8 cellular contexts compared by ENCODE assay signal in genomic region chr17:49696233-49696761, GRCh38. TPM values are rescaled to one million over a fixed set of nuclear protein-coding genes. Genes with fewer than 3 reads are reported as not detected.
DNase-seq lines count a peak whose midpoint lies in the region; ATAC-seq and TF ChIP-seq lines count a peak whose summit lies in the region.

No MANE protein-coding gene starts in this region.

- ATAC-seq in central memory CD8-positive, alpha-beta T cell (replicated peaks; ENCODE audit: extremely low read depth, poor library complexity, severe bottlenecking), result peak; percentile 98
- no peak for ATAC-seq in GM18511 (IDR thresholded peaks at IDR 0.05; ENCODE audit: unreplicated experiment)

- CTCF ChIA-PET in HEK293 (lab: Yijun Ruan, JAX), result interaction anchor here (0.6 to 27.1 kb wide), 32 partner anchors 10 to 369 kb away, joined by 3 to 486 read pairs (median 5); partner anchors contain the start of genes FAM117A, NXPH3 and SLC35B1
- CTCF ChIA-PET in Caco-2 (lab: Charles Lee), result interaction anchor here (0.5 to 8.6 kb wide), 12 partner anchors 8 to 381 kb away, joined by 3 to 114 read pairs (median 5); partner anchors contain the start of genes FAM117A, NXPH3 and PHB1

- BruUV-seq in Caco-2 (replicated peaks; lab: Mats Ljungman, UMichigan), result no TSS peak

- H3K36me3 ChIP-seq in HEK293 (ENCODE audit: control insufficient read depth in 2 of 2, insufficient read depth in 1 of 2, low read length in 2 of 2), result peaks cover 8 to 23% of the 10 kb centered on the region in 2 experiments; a peak in 2 of 3 replicates
- H3K36me3 ChIP-seq in Caco-2 (ENCODE audit: control insufficient read depth, insufficient read depth, low read length), result peaks cover 2% of the 10 kb centered on the region; the same call in 1 of the 2 replicates

- intact Hi-C loops in Caco-2 (cut with micrococcal nuclease; ENCODE audit: unreplicated experiment), result no loop called here

- H3K27me3 ChIP-seq in Caco-2 (replicated peaks; ENCODE audit: control insufficient read depth, insufficient read depth, low read length), result no peaks in the 10 kb centered on the region

- H3K4me3 ChIP-seq in HEK293 (ENCODE audit: low read depth, low read length), result no peak overlapping the region
- H3K4me3 ChIP-seq in Caco-2 (ENCODE audit: low read depth, low read length), result no peak overlapping the region

- peak overlapping the region; percentile 64 for H3K27ac Mint-ChIP-seq in central memory CD8-positive, alpha-beta T cell (ENCODE audit: low read depth)
- H3K27ac Mint-ChIP-seq in Caco-2 (ENCODE audit: unreplicated experiment), result no peak overlapping the region

- DNase-seq in T-helper 9 cell (peak; percentile 24), NCI-H345 (lab: John Stamatoyannopoulos, UW) (no peak), cerebellar cortex (ENCODE audit: low spot score) (no peak), Caco-2 (no peak)
- peak; percentile 35 to 58 for DNase-seq in central memory CD8-positive, alpha-beta T cell (ENCODE audit: low spot score in 2 of 2)
- DNase-seq in stimulated activated CD8-positive, alpha-beta memory T cell treated with anti-CD3 and anti-CD28 coated beads, Interleukin-15, amount 100 ng/mL, for 48 hours (ENCODE audit: low read depth in 2 of 2), result peak; percentile 71 to 74

- H3K4me3 Mint-ChIP-seq in central memory CD8-positive, alpha-beta T cell, result peak overlapping the region; percentile 17
- H3K4me3 Mint-ChIP-seq in Caco-2 (ENCODE audit: unreplicated experiment), result no peak overlapping the region

- TF ChIP-seq CTCF in HEK293 (tag by site-specific recombination; IDR thresholded peaks at IDR 0.05) (no peak), Caco-2 (IDR thresholded peaks at IDR 0.05; ENCODE audit: insufficient read depth in 1 of 2, low read depth in 1 of 2, low read length in 1 of 2, severe bottlenecking in 1 of 2, unreplicated experiment in 1 of 2) (no peak)

- POLR2A ChIA-PET in HEK293 (lab: Yijun Ruan, JAX) (interaction anchor here (1.0 to 2.8 kb wide), 3 partner anchors 12 to 127 kb away, joined by 3 to 10 read pairs (median 7); partner anchors contain the start of genes FAM117A and SLC35B1), Caco-2 (lab: Charles Lee) (interaction anchor here (1.0 kb wide), 1 partner anchor 12 kb away, joined by 4 read pairs; the partner anchor contains the start of gene SLC35B1)

- H3K27me3 Mint-ChIP-seq in central memory CD8-positive, alpha-beta T cell, result no peaks in the 10 kb centered on the region
- H3K27me3 Mint-ChIP-seq in Caco-2 (ENCODE audit: insufficient read depth, unreplicated experiment), result peaks cover 5% of the 10 kb centered on the region

- no peak overlapping the region for H3K27ac ChIP-seq in HEK293 (ENCODE audit: extremely low read depth, low read depth, low read length)

- no peaks in the 10 kb centered on the region for H3K9me3 ChIP-seq in HEK293 (ENCODE audit: control insufficient read depth, insufficient read depth, low read depth, low read length)
- H3K9me3 ChIP-seq in Caco-2, result no peaks in the 10 kb centered on the region

- H3K9me3 Mint-ChIP-seq in central memory CD8-positive, alpha-beta T cell, result no peaks in the 10 kb centered on the region
- no peaks in the 10 kb centered on the region for H3K9me3 Mint-ChIP-seq in Caco-2 (ENCODE audit: unreplicated experiment)

- H3K36me3 Mint-ChIP-seq in central memory CD8-positive, alpha-beta T cell (ENCODE audit: insufficient read depth), result peaks cover 26% of the 10 kb centered on the region
- peaks cover 19% of the 10 kb centered on the region for H3K36me3 Mint-ChIP-seq in Caco-2 (ENCODE audit: insufficient read depth, unreplicated experiment)

- peaks cover 28% of the 10 kb centered on the region for H3K4me1 Mint-ChIP-seq in central memory CD8-positive, alpha-beta T cell
- H3K4me1 Mint-ChIP-seq in Caco-2 (ENCODE audit: low read depth, unreplicated experiment), result peaks cover 18% of the 10 kb centered on the region

- no peaks in the 10 kb centered on the region for H3K4me1 ChIP-seq in HEK293 (ENCODE audit: control insufficient read depth, insufficient read depth, low read length)
- no peaks in the 10 kb centered on the region; the same call in 1 of the 2 replicates for H3K4me1 ChIP-seq in Caco-2

TF ChIP-seq in HEK293, 187 proteins besides CTCF, POLR2A, EP300 and RAD21:
- TF ChIP-seq ZNF830 (tag by site-specific recombination; IDR thresholded peaks at IDR 0.05; ENCODE audit: low read depth) (no peak), ZNF704 (tag by site-specific recombination; IDR thresholded peaks at IDR 0.05) (no peak), ZNF221 (tag by site-specific recombination; IDR thresholded peaks at IDR 0.05; ENCODE audit: borderline replicate concordance) (no peak), RBAK (tag by site-specific recombination; IDR thresholded peaks at IDR 0.05) (no peak), ZSCAN4 (tag by site-specific recombination; IDR thresholded peaks at IDR 0.05) (peak; percentile 11; the same call in 1 of the 2 replicates), ZNF280D (tag by site-specific recombination; IDR thresholded peaks at IDR 0.05) (no peak), ZFHX2 (tag by site-specific recombination; conservative IDR thresholded peaks at IDR 0.05) (peak; percentile 82), EGR2 (tag by site-specific recombination; IDR thresholded peaks at IDR 0.05; ENCODE audit: low read depth) (peak; percentile 88), KLF1 (tag by site-specific recombination; IDR thresholded peaks at IDR 0.05) (no peak)

RNA-seq across cellular contexts. Expression of gene SLC35B1, which starts 11.5 kb away (rescaled TPM):
- total RNA-seq in Caco-2 (2022), result 228 and 232 TPM in 2 replicates

RNA-seq across cellular contexts. Expression of gene SPOP, which starts 18.4 kb away (rescaled TPM):
- total RNA-seq in Caco-2 (2022), result 70.2 and 78.4 TPM in 2 replicates

Comparison
In these comparisons a context has a peak if more than half of its experiments do, and no peak if none do; other contexts are left out.
1. DNase-seq: peak in T-helper 9 cell (single experiment), central memory CD8-positive, alpha-beta T cell (2 of 2) and stimulated activated CD8-positive, alpha-beta memory T cell treated with anti-CD3 and anti-CD28 coated beads, Interleukin-15, amount 100 ng/mL, for 48 hours (2 of 2); none in NCI-H345 (single experiment), cerebellar cortex (single experiment) and Caco-2 (0 of 2).